In genomic region chr15:68346986-68347385, GRCh38 we compare ENCODE assay signal across 30 cellular contexts.
A peak's percentile ranks its signal among the peaks of the same experiment; 100 is the strongest.
DNase-seq lines count a peak whose midpoint lies in the region; ATAC-seq, FAIRE-seq and TF ChIP-seq lines count a peak whose summit lies in the region.
"Had no signal": no experiment of that assay in that cellular context is flagged by ENCODE, and none has a peak within 500 bp of the region (broad histone marks: within the 10 kb centered on the region; RNA-seq: fewer than 3 reads in every experiment).

No MANE protein-coding gene starts in this region.

- H3K27ac ChIP-seq in C4-2B: 0 out of 2 replicates have a peak overlapping the region, but pooled peaks have one; percentile 0
- H3K27ac ChIP-seq in small intestine (ENCODE audit: low read depth in 1 of 2, low read length in 1 of 2): no peak overlapping the region
- no peak overlapping the region for H3K27ac ChIP-seq in esophagus muscularis mucosa (replicated peaks in 1 of 4)
- H3K27ac ChIP-seq: foreskin keratinocyte, heart right ventricle, KMS-11, parathyroid adenoma, PC-9, right atrium auricular region had no signal

- no peaks in the 10 kb centered on the region for H3K9me3 ChIP-seq in small intestine (ENCODE audit: control insufficient read depth, low read depth)
- H3K9me3 ChIP-seq in esophagus muscularis mucosa: no peaks in the 10 kb centered on the region
- H3K9me3 ChIP-seq: adrenal gland, breast epithelium, heart right ventricle, right atrium auricular region had no signal

- H3K36me3 ChIP-seq in small intestine (ENCODE audit: control insufficient read depth in 2 of 2, insufficient read depth in 2 of 2, low read length in 2 of 2): no peaks in the 10 kb centered on the region
- H3K36me3 ChIP-seq in esophagus muscularis mucosa: peaks cover 0 to 18% (median 0%) of the 10 kb centered on the region in 4 donors
- H3K36me3 ChIP-seq: adrenal gland, breast epithelium had no signal

- TF ChIP-seq EP300 in esophagus muscularis mucosa (IDR thresholded peaks at IDR 0.05): no peak

- no peak overlapping the region for H3K4me3 Mint-ChIP-seq in activated T-cell treated with anti-CD3 and anti-CD28 coated beads, Interleukin-2, amount 50 U/mL, for 24 hours
- H3K4me3 Mint-ChIP-seq: activated naive CD4-positive, alpha-beta T cell treated with anti-CD3 and anti-CD28 coated beads for 36 hours; activated T-cell treated with anti-CD3 and anti-CD28 coated beads, Interleukin-2, amount 50 U/mL, for 72 hours; CD8-positive, alpha-beta T cell; stimulated activated effector memory CD8-positive, alpha-beta T cell treated with anti-CD3 and anti-CD28 coated beads, Interleukin-12 subunit alpha, Interleukin-12 subunit beta, amount 100 ng/mL, for 72 hours; WTC11 had no signal

- no peak for TF ChIP-seq POLR2A in esophagus muscularis mucosa (IDR thresholded peaks at IDR 0.05; ENCODE audit: low read depth)

- TF ChIP-seq CTCF in C4-2B (conservative IDR thresholded peaks at IDR 0.05) (no peak), esophagus muscularis mucosa (IDR thresholded peaks at IDR 0.05) (no peak)

- H3K27me3 ChIP-seq in small intestine (ENCODE audit: control insufficient read depth in 2 of 2, insufficient read depth in 2 of 2, low read length in 2 of 2) (no peaks in the 10 kb centered on the region), esophagus muscularis mucosa (peaks cover 0 to 6% (median 0%) of the 10 kb centered on the region in 4 donors)
- H3K27me3 ChIP-seq: adrenal gland, breast epithelium, heart right ventricle, right atrium auricular region had no signal

- ATAC-seq in HG03457 (IDR thresholded peaks at IDR 0.05; ENCODE audit: unreplicated experiment): no peak
- ATAC-seq: activated T-cell treated with anti-CD3 and anti-CD28 coated beads, Interleukin-2, amount 50 U/mL, for 72 hours; CD8-positive, alpha-beta T cell; foreskin keratinocyte; stimulated activated effector memory CD8-positive, alpha-beta T cell treated with anti-CD3 and anti-CD28 coated beads, Interleukin-12 subunit alpha, Interleukin-12 subunit beta, amount 100 ng/mL, for 72 hours; WTC11 had no signal

- H3K4me1 Mint-ChIP-seq in activated T-cell treated with anti-CD3 and anti-CD28 coated beads, Interleukin-2, amount 50 U/mL, for 24 hours (ENCODE audit: low read depth): peaks cover 4% of the 10 kb centered on the region
- H3K4me1 Mint-ChIP-seq: stimulated activated effector memory CD8-positive, alpha-beta T cell treated with anti-CD3 and anti-CD28 coated beads, Interleukin-12 subunit alpha, Interleukin-12 subunit beta, amount 100 ng/mL, for 72 hours had no signal

- H3K36me3 Mint-ChIP-seq in activated T-cell treated with anti-CD3 and anti-CD28 coated beads, Interleukin-2, amount 50 U/mL, for 24 hours (ENCODE audit: low read depth): no peaks in the 10 kb centered on the region
- H3K36me3 Mint-ChIP-seq: CD8-positive, alpha-beta T cell; stimulated activated effector memory CD8-positive, alpha-beta T cell treated with anti-CD3 and anti-CD28 coated beads, Interleukin-12 subunit alpha, Interleukin-12 subunit beta, amount 100 ng/mL, for 72 hours; WTC11 had no signal

- H3K4me3 ChIP-seq in small intestine (ENCODE audit: low read depth in 1 of 2, low read length in 2 of 2) (no peak overlapping the region), esophagus muscularis mucosa (no peak overlapping the region)
- H3K4me3 ChIP-seq: adrenal gland, breast epithelium, heart right ventricle, PC-9, right atrium auricular region had no signal

- H3K27ac Mint-ChIP-seq in activated T-cell treated with anti-CD3 and anti-CD28 coated beads, Interleukin-2, amount 50 U/mL, for 24 hours: no peak overlapping the region
- H3K27ac Mint-ChIP-seq: activated naive CD4-positive, alpha-beta T cell treated with anti-CD3 and anti-CD28 coated beads for 36 hours; activated T-cell treated with anti-CD3 and anti-CD28 coated beads, Interleukin-2, amount 50 U/mL, for 72 hours; CD8-positive, alpha-beta T cell; stimulated activated effector memory CD8-positive, alpha-beta T cell treated with anti-CD3 and anti-CD28 coated beads, Interleukin-12 subunit alpha, Interleukin-12 subunit beta, amount 100 ng/mL, for 72 hours; WTC11 had no signal

- no peaks in the 10 kb centered on the region for H3K27me3 Mint-ChIP-seq in activated T-cell treated with anti-CD3 and anti-CD28 coated beads, Interleukin-2, amount 50 U/mL, for 24 hours

- intact Hi-C loops in esophagus muscularis mucosa (cut with DNase I): no loop called here

- H3K4me1 ChIP-seq in small intestine (ENCODE audit: control insufficient read depth in 2 of 2, insufficient read depth in 1 of 2, low read depth in 1 of 2, low read length in 1 of 2) (no peaks in the 10 kb centered on the region), esophagus muscularis mucosa (peaks cover 13 to 31% (median 24%) of the 10 kb centered on the region in 4 donors)
- H3K4me1 ChIP-seq: parathyroid adenoma had no signal

- 33 to 62% (median 44%) methylated on average over 6 of the region's 6 CpGs for WGBS in small intestine, 3 donors
- 61% methylated on average over 6 of the region's 6 CpGs for WGBS in esophagus muscularis mucosa

- no peaks in the 10 kb centered on the region for H3K9me3 Mint-ChIP-seq in activated T-cell treated with anti-CD3 and anti-CD28 coated beads, Interleukin-2, amount 50 U/mL, for 24 hours
- H3K9me3 Mint-ChIP-seq: activated naive CD4-positive, alpha-beta T cell treated with anti-CD3 and anti-CD28 coated beads for 36 hours; activated T-cell treated with anti-CD3 and anti-CD28 coated beads, Interleukin-2, amount 50 U/mL, for 72 hours; CD8-positive, alpha-beta T cell; stimulated activated effector memory CD8-positive, alpha-beta T cell treated with anti-CD3 and anti-CD28 coated beads, Interleukin-12 subunit alpha, Interleukin-12 subunit beta, amount 100 ng/mL, for 72 hours; WTC11 had no signal

- peak; percentile 20 for DNase-seq in HT-29 (ENCODE audit: low spot score)
- DNase-seq in dermis blood vessel endothelial cell: peak; percentile 36
- peak; percentile 36 for DNase-seq in small intestine
- DNase-seq in activated T-cell treated with anti-CD3 and anti-CD28 coated beads, Interleukin-2, amount 50 U/mL, for 24 hours: no peak
- no peak for DNase-seq in esophagus muscularis mucosa (ENCODE audit: extremely low spot score)
- DNase-seq: activated CD4-positive, alpha-beta T cell treated with anti-CD3 and anti-CD28 coated beads, Interleukin-2, amount 50 U/mL, for 1 hour; activated naive CD4-positive, alpha-beta T cell treated with anti-CD3 and anti-CD28 coated beads for 36 hours; activated T-cell treated with anti-CD3 and anti-CD28 coated beads, Interleukin-2, amount 50 U/mL, for 72 hours; adrenal gland; CD8-positive, alpha-beta T cell; effector memory CD4-positive, alpha-beta T cell; erythroblast; foreskin keratinocyte; GF-D8; H7; heart right ventricle; NCI-H1417 treated with DMSO at 0.1 percent for 48 hours; NK-92 treated with Interleukin-12 subunit alpha and Interleukin-12 subunit beta, amount 100 ng/mL, for 24 hours; PC-9; SHP77 treated with DMSO at 0.1 percent for 48 hours; stimulated activated CD4-positive, alpha-beta T cell treated with anti-CD3 and anti-CD28 coated beads, Interleukin-4, amount 100 ng/mL, for 24 hours had no signal

- no peak for FAIRE-seq in small intestine (lab: Jason Lieb, UNC)
- FAIRE-seq: GM19239 had no signal

Comparison
In these comparisons a context has a peak if more than half of its experiments do, and no peak if none do; other contexts are left out.
1. DNase-seq: peak in HT-29 (single experiment), dermis blood vessel endothelial cell (single experiment) and small intestine (single experiment); none in activated T-cell treated with anti-CD3 and anti-CD28 coated beads, Interleukin-2, amount 50 U/mL, for 24 hours (single experiment) and esophagus muscularis mucosa (single experiment).